In the genomic region with DNA sequence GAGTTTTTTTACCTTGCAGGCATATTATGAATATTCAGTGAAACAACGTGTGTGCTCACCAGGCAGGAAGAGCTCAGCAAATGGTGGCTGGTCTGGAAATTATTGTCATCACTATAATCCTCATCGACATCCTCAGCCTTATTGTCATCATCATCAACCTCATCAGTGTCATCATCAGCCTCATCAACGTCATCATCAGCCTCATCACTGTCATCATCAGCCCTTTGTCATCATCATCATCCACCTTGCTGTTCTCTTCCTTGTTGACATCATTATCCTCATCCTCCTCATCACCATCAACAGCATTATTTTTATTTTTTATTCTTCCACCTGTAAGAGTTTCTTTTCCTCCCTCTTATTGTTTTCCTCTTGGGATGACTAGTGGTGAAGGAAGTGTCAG, we compare ENCODE assay signal across 1 cellular context.
TF ChIP-seq lines count a peak whose summit lies in the region.

No MANE protein-coding gene starts in this region.

TF ChIP-seq in GM12878, 131 proteins besides CTCF, POLR2A, EP300 and RAD21 (continued from another document):
- TF ChIP-seq CREB1 (IDR thresholded peaks at IDR 0.05; ENCODE audit: low read depth): peak; percentile 44; the same call in 1 of the 2 replicates
- no peak for TF ChIP-seq EGR1 (IDR thresholded peaks at IDR 0.05; ENCODE audit: borderline replicate concordance in 1 of 2, low read depth in 2 of 2, low read length in 2 of 2)
- TF ChIP-seq SIX5 (IDR thresholded peaks at IDR 0.05; ENCODE audit: low read depth, low read length, severe bottlenecking): no peak
- TF ChIP-seq ATF7 (IDR thresholded peaks at IDR 0.05; ENCODE audit: low read depth): no peak
